13 cellular contexts compared by ENCODE assay signal in genomic region chr3:184168363-184169120, GRCh38. TPM values are rescaled to one million over a fixed set of nuclear protein-coding genes. Genes with fewer than 3 reads are reported as not detected.
DNase-seq lines count a peak whose midpoint lies in the region; ATAC-seq, FAIRE-seq and TF ChIP-seq lines count a peak whose summit lies in the region.
"Had no signal": no experiment of that assay in that cellular context is flagged by ENCODE, and none has a peak within 500 bp of the region (broad histone marks: within the 10 kb centered on the region; RNA-seq: fewer than 3 reads in every experiment).

No MANE protein-coding gene starts in this region.

- no peak overlapping the region for H3K4me2 ChIP-seq in HepG2 (ENCODE audit: low read depth, low read length)

- POLR2A ChIA-PET in HepG2 (lab: Yijun Ruan, JAX), result interaction anchor here (1.9 to 2.2 kb wide), 2 partner anchors 8 to 12 kb away, joined by 4 to 7 read pairs; no protein-coding TSS in a partner anchor

- no peaks in the 10 kb centered on the region; the same call in 1 of the 2 replicates for H3K4me1 ChIP-seq in HepG2 (ENCODE audit: insufficient read depth, low read length)
- no peaks in the 10 kb centered on the region for H3K4me1 ChIP-seq in right lobe of liver
- H3K4me1 ChIP-seq in uterus, result no peaks in the 10 kb centered on the region
- H3K4me1 ChIP-seq: body of pancreas, pancreas had no signal

- H3K36me3 ChIP-seq in HepG2 (replicated peaks in 1 of 2; ENCODE audit: control insufficient read depth in 1 of 2, insufficient read depth in 2 of 2, low read length in 2 of 2), result peaks cover 37 to 79% of the 10 kb centered on the region in 2 experiments; a peak in 4 of 5 replicates
- H3K36me3 ChIP-seq in right lobe of liver, result peaks cover 8 to 64% (median 20%) of the 10 kb centered on the region in 4 donors
- no peaks in the 10 kb centered on the region for H3K36me3 ChIP-seq in uterus

- in situ Hi-C loops in HepG2 (cut with HindIII; ENCODE audit: extremely low pct_ligation_motif_present, low pct_unique_long_range_greater_than_20kb), result no loop called here

- 0 out of 2 replicates have a peak, but pooled peaks cover 4% of the 10 kb centered on the region for H4K20me1 ChIP-seq in HepG2 (ENCODE audit: insufficient read depth, low read length)

- no peak overlapping the region for H3K27ac ChIP-seq in HepG2 (ENCODE audit: extremely low read length, insufficient read depth, low read length)
- H3K27ac ChIP-seq in right lobe of liver, result no peak overlapping the region
- H3K27ac ChIP-seq in uterus, result peak overlapping the region; percentile 23 to 80
- H3K27ac ChIP-seq: body of pancreas, pancreas had no signal

- TF ChIP-seq CTCF in HepG2 (CRISPR knock-in tag; IDR thresholded peaks at IDR 0.05), result no peak
- TF ChIP-seq CTCF in right lobe of liver (IDR thresholded peaks at IDR 0.05), result no peak
- TF ChIP-seq CTCF in cardiac fibroblast (IDR thresholded peaks at IDR 0.05; ENCODE audit: low read depth, low read length), result no peak
- TF ChIP-seq CTCF in uterus (IDR thresholded peaks at IDR 0.05), result no peak

- intact Hi-C loops in HepG2 (cut with micrococcal nuclease; ENCODE audit: unreplicated experiment), result no loop called here
- intact Hi-C loops in right lobe of liver (cut with DNase I), result loop anchor here in 1 of 2 donors (10.0 kb wide), 1 partner anchor 136 kb away; no protein-coding TSS in a partner anchor
- intact Hi-C loops in uterus (cut with DNase I; ENCODE audit: low total_unique reads), result no loop called here

- H3K27me3 ChIP-seq in HepG2 (ENCODE audit: control insufficient read depth in 1 of 2, insufficient read depth in 2 of 2, low read length in 2 of 2) (no peaks in the 10 kb centered on the region), right lobe of liver (no peaks in the 10 kb centered on the region), uterus (no peaks in the 10 kb centered on the region)
- H3K27me3 ChIP-seq: body of pancreas, pancreas had no signal

- no peak for ATAC-seq in HepG2
- no peak for ATAC-seq in right lobe of liver
- no peak for ATAC-seq in HG02884 (IDR thresholded peaks at IDR 0.05; ENCODE audit: unreplicated experiment)
- ATAC-seq: body of pancreas; effector memory CD8-positive, alpha-beta T cell had no signal

- no peak for TF ChIP-seq EP300 in HepG2 (IDR thresholded peaks at IDR 0.05; ENCODE audit: low read depth in 2 of 2, low read length in 2 of 2)
- TF ChIP-seq EP300 in HepG2 (CRISPR knock-in tag; IDR thresholded peaks at IDR 0.05; ENCODE audit: borderline replicate concordance), result no peak

- CTCF ChIA-PET in HepG2 (lab: Yijun Ruan, JAX; ENCODE audit: low intra/inter-chr PET ratio, low total read pairs), result no interaction called here

- no TSS peak for BruUV-seq in HepG2 (replicated peaks; lab: Mats Ljungman, UMichigan)

- H3K4me3 ChIP-seq in HepG2 (replicated peaks in 1 of 3; ENCODE audit: insufficient read depth in 1 of 3, low read depth in 2 of 3, low read length in 3 of 3) (no peak overlapping the region), right lobe of liver (no peak overlapping the region), cardiac fibroblast (replicated peaks in 1 of 2; ENCODE audit: low read depth in 2 of 2, low read length in 2 of 2) (no peak overlapping the region), uterus (no peak overlapping the region)
- H3K4me3 ChIP-seq: body of pancreas, pancreas had no signal

- 88% methylated on average over 9 of the region's 9 CpGs for WGBS in HepG2 (ENCODE audit: low lambda C conversion rate)
- WGBS in right lobe of liver (ENCODE audit: insufficient coverage, low coverage, low lambda C conversion rate, missing lambda C conversion rate), result 82% methylated on average over 2 of the region's 9 CpGs

- H2AFZ ChIP-seq in HepG2 (ENCODE audit: low read length), result no peak overlapping the region

- DNase-seq in HepG2 (ENCODE audit: low spot score) (no peak), right lobe of liver (no peak), cardiac fibroblast (ENCODE audit: low read depth in 2 of 2) (peak; percentile 75 to 81), kidney glomerular epithelial cell (lab: John Stamatoyannopoulos, UW) (peak; percentile 88), uterus (peak in 1 of 2 donors; percentile 47), HPDE6-E6E7 (ENCODE audit: extremely low spot score) (no peak), NCI-H1417 treated with DMSO at 0.1 percent for 48 hours (lab: John Stamatoyannopoulos, UW) (no peak)
- DNase-seq: activated CD4-positive, alpha-beta T cell treated with anti-CD3 and anti-CD28 coated beads for 1 hour; body of pancreas; effector memory CD8-positive, alpha-beta T cell; mesendoderm; pancreas had no signal

- H3K79me2 ChIP-seq in HepG2 (ENCODE audit: insufficient read depth, low read length), result no peaks in the 10 kb centered on the region

- H3K9ac ChIP-seq in HepG2 (ENCODE audit: insufficient read depth, low read depth, low read length), result no peak overlapping the region

- no peak for TF ChIP-seq POLR2A in HepG2 (IDR thresholded peaks at IDR 0.05; ENCODE audit: insufficient read depth in 1 of 2, low read depth in 2 of 2, low read length in 2 of 2)
- no peak for TF ChIP-seq POLR2A in right lobe of liver (IDR thresholded peaks at IDR 0.05)
- no peak for TF ChIP-seq POLR2A in uterus (IDR thresholded peaks at IDR 0.05)

- no peak for FAIRE-seq in HepG2 (lab: Jason Lieb, UNC)
- FAIRE-seq: pancreas had no signal

- TF ChIP-seq RAD21 in HepG2 (CRISPR knock-in tag; IDR thresholded peaks at IDR 0.05), result no peak

- H3K9me3 ChIP-seq in HepG2 (ENCODE audit: low read length) (no peaks in the 10 kb centered on the region), right lobe of liver (no peaks in the 10 kb centered on the region), uterus (no peaks in the 10 kb centered on the region)
- H3K9me3 ChIP-seq: body of pancreas, pancreas had no signal

RNA-seq across cellular contexts. Expression of gene AP2M1, which starts 6.1 kb away (rescaled TPM):
- total RNA-seq in HepG2 (2016; rRNA removed; fragmentation: Illumina TruSeq; extraction: Trizol) (124 and 126 TPM in 2 replicates), right lobe of liver (100 to 1,000 TPM in 4 of 6 experiments, 10 to 100 TPM in 2; 87.4 to 119 (median 105) TPM), uterus (100 to 1,000 TPM in 3 of 4 donors, 10 to 100 TPM in 1; 81.8 to 248 (median 172) TPM)
- 72.2 and 73.9 TPM in 2 replicates for total RNA-seq in HepG2 (2016; cell fraction: cytosol; rRNA removed; fragmentation: Illumina TruSeq; extraction: Trizol; ENCODE audit: low read depth)
- 120 and 132 TPM in 2 replicates for total RNA-seq in HepG2 (2016; cell fraction: insoluble cytoplasmic fraction; rRNA removed; fragmentation: Illumina TruSeq; extraction: Trizol)
- 105 and 110 TPM in 2 replicates for total RNA-seq in HepG2 (2016; cell fraction: membrane; rRNA removed; fragmentation: Illumina TruSeq; extraction: Trizol)
- total RNA-seq in HepG2 (2016; cell fraction: nucleus; rRNA removed; fragmentation: Illumina TruSeq; extraction: Trizol), result 55.3 and 71.0 TPM in 2 replicates
- polyA plus RNA-seq in HepG2 (2011; rRNA removed), result 146 and 189 TPM in 2 replicates
- polyA plus RNA-seq in HepG2 (2011; cell fraction: cytosol; rRNA removed), result 105 and 107 TPM in 2 replicates
- 190 and 200 TPM in 2 replicates for polyA plus RNA-seq in HepG2 (2011; cell fraction: nucleus; rRNA removed)
- 119 and 172 TPM in 2 replicates for polyA plus RNA-seq in HepG2 (2012)
- 89.6 and 102 TPM in 2 replicates for polyA plus RNA-seq in HepG2 (2016; cell fraction: cytosol; fragmentation: Illumina TruSeq; extraction: Trizol; ENCODE audit: low read depth)
- 155 and 182 TPM in 2 replicates for polyA plus RNA-seq in HepG2 (2016; cell fraction: insoluble cytoplasmic fraction; fragmentation: Illumina TruSeq; extraction: Trizol; ENCODE audit: low read depth)
- polyA plus RNA-seq in HepG2 (2016; cell fraction: membrane; fragmentation: Illumina TruSeq; extraction: Trizol; ENCODE audit: low read depth), result 110 and 116 TPM in 2 replicates
- 139 and 149 TPM in 2 replicates for polyA plus RNA-seq in HepG2 (2016; cell fraction: nucleus; fragmentation: Illumina TruSeq; extraction: Trizol; ENCODE audit: insufficient read depth, low read depth)
- 177 and 651 TPM in 2 replicates for polyA minus RNA-seq in HepG2 (2011; rRNA and poly(A)+ RNA removed; ENCODE audit: low replicate concordance)
- polyA minus RNA-seq in HepG2 (2011; cell fraction: cytosol; rRNA and poly(A)+ RNA removed), result 51.9 and 58.8 TPM in 2 replicates
- 68.9 and 87.9 TPM in 2 replicates for polyA minus RNA-seq in HepG2 (2011; cell fraction: nucleus; rRNA and poly(A)+ RNA removed)

RNA-seq across cellular contexts. Expression of gene DVL3, which starts 13.4 kb away (rescaled TPM):
- total RNA-seq in HepG2 (2016; rRNA removed; fragmentation: Illumina TruSeq; extraction: Trizol), result 25.4 and 29.0 TPM in 2 replicates
- 23.8 and 24.8 TPM in 2 replicates for total RNA-seq in HepG2 (2016; cell fraction: cytosol; rRNA removed; fragmentation: Illumina TruSeq; extraction: Trizol; ENCODE audit: low read depth)
- total RNA-seq in HepG2 (2016; cell fraction: insoluble cytoplasmic fraction; rRNA removed; fragmentation: Illumina TruSeq; extraction: Trizol), result 20.5 and 27.5 TPM in 2 replicates
- 52.6 and 55.8 TPM in 2 replicates for total RNA-seq in HepG2 (2016; cell fraction: membrane; rRNA removed; fragmentation: Illumina TruSeq; extraction: Trizol)
- total RNA-seq in HepG2 (2016; cell fraction: nucleus; rRNA removed; fragmentation: Illumina TruSeq; extraction: Trizol), result 28.8 and 35.1 TPM in 2 replicates
- polyA plus RNA-seq in HepG2 (2011; rRNA removed), result 36.1 and 42.9 TPM in 2 replicates
- polyA plus RNA-seq in HepG2 (2011; cell fraction: cytosol; rRNA removed), result 18.8 and 21.5 TPM in 2 replicates
- polyA plus RNA-seq in HepG2 (2011; cell fraction: nucleus; rRNA removed), result 166 and 190 TPM in 2 replicates
- polyA plus RNA-seq in HepG2 (2012), result 37.1 and 38.4 TPM in 2 replicates
- polyA plus RNA-seq in HepG2 (2016; cell fraction: cytosol; fragmentation: Illumina TruSeq; extraction: Trizol; ENCODE audit: low read depth), result 40.0 and 43.8 TPM in 2 replicates
- polyA plus RNA-seq in HepG2 (2016; cell fraction: insoluble cytoplasmic fraction; fragmentation: Illumina TruSeq; extraction: Trizol; ENCODE audit: low read depth), result 28.4 and 42.1 TPM in 2 replicates
- 59.8 and 69.8 TPM in 2 replicates for polyA plus RNA-seq in HepG2 (2016; cell fraction: membrane; fragmentation: Illumina TruSeq; extraction: Trizol; ENCODE audit: low read depth)
- polyA plus RNA-seq in HepG2 (2016; cell fraction: nucleus; fragmentation: Illumina TruSeq; extraction: Trizol; ENCODE audit: insufficient read depth, low read depth), result 134 and 135 TPM in 2 replicates
- polyA minus RNA-seq in HepG2 (2011; rRNA and poly(A)+ RNA removed; ENCODE audit: low replicate concordance), result 62.6 and 62.7 TPM in 2 replicates
- polyA minus RNA-seq in HepG2 (2011; cell fraction: cytosol; rRNA and poly(A)+ RNA removed), result 24.4 and 29.1 TPM in 2 replicates
- 50.5 and 58.6 TPM in 2 replicates for polyA minus RNA-seq in HepG2 (2011; cell fraction: nucleus; rRNA and poly(A)+ RNA removed)
- total RNA-seq in right lobe of liver, result 10 to 100 TPM; 18.9 to 28.1 (median 21.8) TPM
- 10 to 100 TPM; 20.5 to 86.3 (median 57.4) TPM for total RNA-seq in uterus

RNA-seq across cellular contexts. Expression of gene ABCF3, which starts 17.5 kb away (rescaled TPM):
- total RNA-seq in HepG2 (2016; rRNA removed; fragmentation: Illumina TruSeq; extraction: Trizol) (32.7 and 38.8 TPM in 2 replicates), right lobe of liver (10 to 100 TPM; 33.7 to 40.6 (median 38.5) TPM), uterus (10 to 100 TPM; 11.8 to 73.0 (median 36.8) TPM)
- total RNA-seq in HepG2 (2016; cell fraction: cytosol; rRNA removed; fragmentation: Illumina TruSeq; extraction: Trizol; ENCODE audit: low read depth), result 7.0 and 8.6 TPM in 2 replicates
- total RNA-seq in HepG2 (2016; cell fraction: insoluble cytoplasmic fraction; rRNA removed; fragmentation: Illumina TruSeq; extraction: Trizol), result 30.5 and 38.2 TPM in 2 replicates
- 9.7 and 13.0 TPM in 2 replicates for total RNA-seq in HepG2 (2016; cell fraction: membrane; rRNA removed; fragmentation: Illumina TruSeq; extraction: Trizol)
- 31.0 and 40.0 TPM in 2 replicates for total RNA-seq in HepG2 (2016; cell fraction: nucleus; rRNA removed; fragmentation: Illumina TruSeq; extraction: Trizol)
- polyA plus RNA-seq in HepG2 (2011; rRNA removed), result 46.5 and 48.2 TPM in 2 replicates
- polyA plus RNA-seq in HepG2 (2011; cell fraction: cytosol; rRNA removed), result 30.2 and 39.9 TPM in 2 replicates
- 164 and 188 TPM in 2 replicates for polyA plus RNA-seq in HepG2 (2011; cell fraction: nucleus; rRNA removed)
- polyA plus RNA-seq in HepG2 (2012), result 28.3 and 31.4 TPM in 2 replicates
- 4.3 TPM in 2 replicates for polyA plus RNA-seq in HepG2 (2016; cell fraction: cytosol; fragmentation: Illumina TruSeq; extraction: Trizol; ENCODE audit: low read depth)
- 30.4 and 34.2 TPM in 2 replicates for polyA plus RNA-seq in HepG2 (2016; cell fraction: insoluble cytoplasmic fraction; fragmentation: Illumina TruSeq; extraction: Trizol; ENCODE audit: low read depth)
- 5.7 and 8.3 TPM in 2 replicates for polyA plus RNA-seq in HepG2 (2016; cell fraction: membrane; fragmentation: Illumina TruSeq; extraction: Trizol; ENCODE audit: low read depth)
- 92.9 and 103 TPM in 2 replicates for polyA plus RNA-seq in HepG2 (2016; cell fraction: nucleus; fragmentation: Illumina TruSeq; extraction: Trizol; ENCODE audit: insufficient read depth, low read depth)
- 79.8 and 202 TPM in 2 replicates for polyA minus RNA-seq in HepG2 (2011; rRNA and poly(A)+ RNA removed; ENCODE audit: low replicate concordance)
- 25.1 and 28.6 TPM in 2 replicates for polyA minus RNA-seq in HepG2 (2011; cell fraction: cytosol; rRNA and poly(A)+ RNA removed)
- polyA minus RNA-seq in HepG2 (2011; cell fraction: nucleus; rRNA and poly(A)+ RNA removed), result 71.1 and 80.3 TPM in 2 replicates

RNA-seq across cellular contexts. Expression of gene EIF2B5, which starts 33.4 kb away (rescaled TPM):
- total RNA-seq in HepG2 (2016; rRNA removed; fragmentation: Illumina TruSeq; extraction: Trizol) (60.2 and 60.3 TPM in 2 replicates), right lobe of liver (10 to 100 TPM; 16.7 to 25.6 (median 20.5) TPM), uterus (10 to 100 TPM in 3 of 4 donors, 1 to 10 TPM in 1; 6.5 to 48.0 (median 32.3) TPM)
- 13.3 and 14.4 TPM in 2 replicates for total RNA-seq in HepG2 (2016; cell fraction: cytosol; rRNA removed; fragmentation: Illumina TruSeq; extraction: Trizol; ENCODE audit: low read depth)
- total RNA-seq in HepG2 (2016; cell fraction: insoluble cytoplasmic fraction; rRNA removed; fragmentation: Illumina TruSeq; extraction: Trizol), result 56.4 and 59.3 TPM in 2 replicates
- 25.4 and 30.0 TPM in 2 replicates for total RNA-seq in HepG2 (2016; cell fraction: membrane; rRNA removed; fragmentation: Illumina TruSeq; extraction: Trizol)
- 46.2 and 46.9 TPM in 2 replicates for total RNA-seq in HepG2 (2016; cell fraction: nucleus; rRNA removed; fragmentation: Illumina TruSeq; extraction: Trizol)
- polyA plus RNA-seq in HepG2 (2011; rRNA removed), result 38.4 and 42.2 TPM in 2 replicates
- polyA plus RNA-seq in HepG2 (2011; cell fraction: cytosol; rRNA removed), result 31.2 and 31.6 TPM in 2 replicates
- 105 and 110 TPM in 2 replicates for polyA plus RNA-seq in HepG2 (2011; cell fraction: nucleus; rRNA removed)
- polyA plus RNA-seq in HepG2 (2012), result 31.8 and 34.3 TPM in 2 replicates
- 12.5 and 14.4 TPM in 2 replicates for polyA plus RNA-seq in HepG2 (2016; cell fraction: cytosol; fragmentation: Illumina TruSeq; extraction: Trizol; ENCODE audit: low read depth)
- 49.2 and 49.4 TPM in 2 replicates for polyA plus RNA-seq in HepG2 (2016; cell fraction: insoluble cytoplasmic fraction; fragmentation: Illumina TruSeq; extraction: Trizol; ENCODE audit: low read depth)
- polyA plus RNA-seq in HepG2 (2016; cell fraction: membrane; fragmentation: Illumina TruSeq; extraction: Trizol; ENCODE audit: low read depth), result 17.8 and 21.2 TPM in 2 replicates
- 79.9 and 81.6 TPM in 2 replicates for polyA plus RNA-seq in HepG2 (2016; cell fraction: nucleus; fragmentation: Illumina TruSeq; extraction: Trizol; ENCODE audit: insufficient read depth, low read depth)
- polyA minus RNA-seq in HepG2 (2011; rRNA and poly(A)+ RNA removed; ENCODE audit: low replicate concordance), result 63.6 and 87.1 TPM in 2 replicates
- 14.2 and 16.3 TPM in 2 replicates for polyA minus RNA-seq in HepG2 (2011; cell fraction: cytosol; rRNA and poly(A)+ RNA removed)
- polyA minus RNA-seq in HepG2 (2011; cell fraction: nucleus; rRNA and poly(A)+ RNA removed), result 53.6 and 66.0 TPM in 2 replicates

Comparison
In these comparisons a context has a peak if more than half of its experiments do, and no peak if none do; other contexts are left out.
1. DNase-seq: peak in cardiac fibroblast (2 of 2) and kidney glomerular epithelial cell (single experiment); none in HepG2 (single experiment), right lobe of liver (0 of 3), HPDE6-E6E7 (single experiment) and NCI-H1417 treated with DMSO at 0.1 percent for 48 hours (single experiment).
2. H3K27ac ChIP-seq: peak in uterus (2 of 2); none in HepG2 (single experiment) and right lobe of liver (0 of 3).